1 cellular context compared by ENCODE assay signal in genomic region chr17:46192484-46193245, GRCh38.
TF ChIP-seq lines count a peak whose summit lies in the region.

No MANE protein-coding gene starts in this region.

TF ChIP-seq in K562, 482 proteins besides CTCF, POLR2A, EP300 and RAD21 (continued from another document and continues in another):
- TF ChIP-seq TRIM25 (IDR thresholded peaks at IDR 0.05; ENCODE audit: borderline replicate concordance) (no peak), ARID2 (IDR thresholded peaks at IDR 0.05) (no peak), ZNF3 (CRISPR knock-in tag; IDR thresholded peaks at IDR 0.05) (no peak), DLX4 (CRISPR knock-in tag; IDR thresholded peaks at IDR 0.05) (no peak), SNIP1 (IDR thresholded peaks at IDR 0.05; ENCODE audit: low read depth) (no peak), NCOA2 (IDR thresholded peaks at IDR 0.05; ENCODE audit: partially characterized antibody in 2 of 2) (no peak), TBL1XR1 (IDR thresholded peaks at IDR 0.05; ENCODE audit: low read length in 2 of 2) (no peak), THRAP3 (IDR thresholded peaks at IDR 0.05; ENCODE audit: borderline replicate concordance) (no peak), ZBTB12 (CRISPR knock-in tag; IDR thresholded peaks at IDR 0.05) (no peak), USF1 (CRISPR knock-in tag; IDR thresholded peaks at IDR 0.05) (peak; percentile 91), CHD7 (IDR thresholded peaks at IDR 0.05; ENCODE audit: low read depth, low read length) (no peak), RNF219 (CRISPR knock-in tag; IDR thresholded peaks at IDR 0.05) (no peak), ZNF668 (CRISPR knock-in tag; IDR thresholded peaks at IDR 0.05) (no peak), FOXK1 (CRISPR knock-in tag; IDR thresholded peaks at IDR 0.05; ENCODE audit: borderline replicate concordance) (no peak), MED1 (CRISPR knock-in tag; IDR thresholded peaks at IDR 0.05; ENCODE audit: borderline replicate concordance) (no peak), GATA2 (CRISPR knock-in tag; IDR thresholded peaks at IDR 0.05) (no peak), BCL6 (CRISPR knock-in tag; IDR thresholded peaks at IDR 0.05) (no peak), ZNF121 (CRISPR knock-in tag; conservative IDR thresholded peaks at IDR 0.05) (no peak), MLX (CRISPR knock-in tag; conservative IDR thresholded peaks at IDR 0.05) (no peak), DPF2 (IDR thresholded peaks at IDR 0.05) (peak; percentile 36; the same call in 1 of the 2 replicates), ZNF175 (CRISPR knock-in tag; IDR thresholded peaks at IDR 0.05; ENCODE audit: low read depth) (0 out of 2 replicates have a peak, but pooled peaks have one; percentile 24), ARNT (IDR thresholded peaks at IDR 0.05) (no peak), SP1 (CRISPR knock-in tag; IDR thresholded peaks at IDR 0.05) (no peak), ZBTB43 (CRISPR knock-in tag; IDR thresholded peaks at IDR 0.05) (no peak), PHF20 (IDR thresholded peaks at IDR 0.05; ENCODE audit: partially characterized antibody) (no peak), SPI1 (IDR thresholded peaks at IDR 0.05; ENCODE audit: borderline replicate concordance, low read depth, low read length) (no peak), JUNB (CRISPR knock-in tag; conservative IDR thresholded peaks at IDR 0.05) (0 out of 2 replicates have a peak, but pooled peaks have one; percentile 9), ETS2 (tag; IDR thresholded peaks at IDR 0.05; ENCODE audit: borderline replicate concordance, poor library complexity, severe bottlenecking) (no peak), CHCHD3 (CRISPR knock-in tag; IDR thresholded peaks at IDR 0.05) (no peak), HMGXB4 (CRISPR knock-in tag; IDR thresholded peaks at IDR 0.05) (no peak), KDM4B (IDR thresholded peaks at IDR 0.05; ENCODE audit: borderline replicate concordance in 2 of 2, low read depth in 1 of 2) (peak in 1 of 2 experiments; percentile 33; a peak in 1 of 4 replicates), TRIM24 (IDR thresholded peaks at IDR 0.05) (peak in 1 of 2 experiments; percentile 20; a peak in 1 of 4 replicates), ZNF324 (CRISPR knock-in tag; IDR thresholded peaks at IDR 0.05) (no peak), MTA3 (IDR thresholded peaks at IDR 0.05; ENCODE audit: borderline replicate concordance) (peak; percentile 73), SREBF2 (CRISPR knock-in tag; IDR thresholded peaks at IDR 0.05) (no peak), ATF3 (IDR thresholded peaks at IDR 0.05) (no peak), ATF3 (CRISPR knock-in tag; conservative IDR thresholded peaks at IDR 0.05) (no peak), NR3C1 (CRISPR knock-in tag; IDR thresholded peaks at IDR 0.05) (no peak), GATAD2A (IDR thresholded peaks at IDR 0.05) (no peak; the same call in 1 of the 2 replicates)
